1 cellular context compared by ENCODE assay signal in genomic region chr9:133403766-133404439, GRCh38.
TF ChIP-seq lines count a peak whose summit lies in the region.

No MANE protein-coding gene starts in this region.

TF ChIP-seq in HepG2, 621 proteins besides CTCF, POLR2A, EP300 and RAD21:
- TF ChIP-seq ZSCAN21 (CRISPR knock-in tag; IDR thresholded peaks at IDR 0.05; ENCODE audit: borderline replicate concordance) (0 out of 2 replicates have a peak, but pooled peaks have one; percentile 30), HNRNPL (IDR thresholded peaks at IDR 0.05; ENCODE audit: low read depth, low read length) (peak; percentile 85), NFE2L2 (IDR thresholded peaks at IDR 0.05; ENCODE audit: low read length) (no peak), HOXA7 (CRISPR knock-in tag; IDR thresholded peaks at IDR 0.05) (no peak), STAG1 (CRISPR knock-in tag; IDR thresholded peaks at IDR 0.05) (peak; percentile 88), KDM2A (CRISPR knock-in tag; IDR thresholded peaks at IDR 0.05; ENCODE audit: borderline replicate concordance, low read depth) (peak; percentile 23; the same call in 1 of the 2 replicates), ZNF687 (CRISPR knock-in tag; IDR thresholded peaks at IDR 0.05) (peak; percentile 38), ZBTB34 (CRISPR knock-in tag; IDR thresholded peaks at IDR 0.05) (peak; percentile 92), TARDBP (CRISPR knock-in tag; IDR thresholded peaks at IDR 0.05) (no peak), SOX13 (IDR thresholded peaks at IDR 0.05) (no peak), SOX13 (CRISPR knock-in tag; conservative IDR thresholded peaks at IDR 0.05 in 1 of 2, IDR thresholded peaks at IDR 0.05 in 1 of 2) (no peak), GLMP (CRISPR knock-in tag; IDR thresholded peaks at IDR 0.05; ENCODE audit: borderline replicate concordance) (no peak), KLF9 (CRISPR knock-in tag; IDR thresholded peaks at IDR 0.05; ENCODE audit: low read depth) (no peak), SNAI1 (CRISPR knock-in tag; IDR thresholded peaks at IDR 0.05; ENCODE audit: borderline replicate concordance) (no peak), SMAD1 (CRISPR knock-in tag; IDR thresholded peaks at IDR 0.05; ENCODE audit: borderline replicate concordance, low read depth) (0 out of 2 replicates have a peak, but pooled peaks have one; percentile 14), RBM39 (IDR thresholded peaks at IDR 0.05; ENCODE audit: low read depth, low read length, poor library complexity, severe bottlenecking) (no peak), PATZ1 (CRISPR knock-in tag; IDR thresholded peaks at IDR 0.05) (peak; percentile 53; the same call in 1 of the 2 replicates), BRCA1 (CRISPR knock-in tag; IDR thresholded peaks at IDR 0.05) (no peak), HES4 (CRISPR knock-in tag; IDR thresholded peaks at IDR 0.05; ENCODE audit: borderline replicate concordance) (no peak), FOXM1 (CRISPR knock-in tag; IDR thresholded peaks at IDR 0.05) (no peak)
- TF ChIP-seq, protein P1, sequence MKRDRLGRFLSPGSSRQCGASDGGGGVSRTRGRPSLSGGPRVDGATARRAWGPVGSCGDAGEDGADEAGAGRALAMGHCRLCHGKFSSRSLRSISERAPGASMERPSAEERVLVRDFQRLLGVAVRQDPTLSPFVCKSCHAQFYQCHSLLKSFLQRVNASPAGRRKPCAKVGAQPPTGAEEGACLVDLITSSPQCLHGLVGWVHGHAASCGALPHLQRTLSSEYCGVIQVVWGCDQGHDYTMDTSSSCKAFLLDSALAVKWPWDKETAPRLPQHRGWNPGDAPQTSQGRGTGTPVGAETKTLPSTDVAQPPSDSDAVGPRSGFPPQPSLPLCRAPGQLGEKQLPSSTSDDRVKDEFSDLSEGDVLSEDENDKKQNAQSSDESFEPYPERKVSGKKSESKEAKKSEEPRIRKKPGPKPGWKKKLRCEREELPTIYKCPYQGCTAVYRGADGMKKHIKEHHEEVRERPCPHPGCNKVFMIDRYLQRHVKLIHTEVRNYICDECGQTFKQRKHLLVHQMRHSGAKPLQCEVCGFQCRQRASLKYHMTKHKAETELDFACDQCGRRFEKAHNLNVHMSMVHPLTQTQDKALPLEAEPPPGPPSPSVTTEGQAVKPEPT (CRISPR knock-in tag; IDR thresholded peaks at IDR 0.05; ENCODE audit: low read depth): no peak
- TF ChIP-seq, protein P2, sequence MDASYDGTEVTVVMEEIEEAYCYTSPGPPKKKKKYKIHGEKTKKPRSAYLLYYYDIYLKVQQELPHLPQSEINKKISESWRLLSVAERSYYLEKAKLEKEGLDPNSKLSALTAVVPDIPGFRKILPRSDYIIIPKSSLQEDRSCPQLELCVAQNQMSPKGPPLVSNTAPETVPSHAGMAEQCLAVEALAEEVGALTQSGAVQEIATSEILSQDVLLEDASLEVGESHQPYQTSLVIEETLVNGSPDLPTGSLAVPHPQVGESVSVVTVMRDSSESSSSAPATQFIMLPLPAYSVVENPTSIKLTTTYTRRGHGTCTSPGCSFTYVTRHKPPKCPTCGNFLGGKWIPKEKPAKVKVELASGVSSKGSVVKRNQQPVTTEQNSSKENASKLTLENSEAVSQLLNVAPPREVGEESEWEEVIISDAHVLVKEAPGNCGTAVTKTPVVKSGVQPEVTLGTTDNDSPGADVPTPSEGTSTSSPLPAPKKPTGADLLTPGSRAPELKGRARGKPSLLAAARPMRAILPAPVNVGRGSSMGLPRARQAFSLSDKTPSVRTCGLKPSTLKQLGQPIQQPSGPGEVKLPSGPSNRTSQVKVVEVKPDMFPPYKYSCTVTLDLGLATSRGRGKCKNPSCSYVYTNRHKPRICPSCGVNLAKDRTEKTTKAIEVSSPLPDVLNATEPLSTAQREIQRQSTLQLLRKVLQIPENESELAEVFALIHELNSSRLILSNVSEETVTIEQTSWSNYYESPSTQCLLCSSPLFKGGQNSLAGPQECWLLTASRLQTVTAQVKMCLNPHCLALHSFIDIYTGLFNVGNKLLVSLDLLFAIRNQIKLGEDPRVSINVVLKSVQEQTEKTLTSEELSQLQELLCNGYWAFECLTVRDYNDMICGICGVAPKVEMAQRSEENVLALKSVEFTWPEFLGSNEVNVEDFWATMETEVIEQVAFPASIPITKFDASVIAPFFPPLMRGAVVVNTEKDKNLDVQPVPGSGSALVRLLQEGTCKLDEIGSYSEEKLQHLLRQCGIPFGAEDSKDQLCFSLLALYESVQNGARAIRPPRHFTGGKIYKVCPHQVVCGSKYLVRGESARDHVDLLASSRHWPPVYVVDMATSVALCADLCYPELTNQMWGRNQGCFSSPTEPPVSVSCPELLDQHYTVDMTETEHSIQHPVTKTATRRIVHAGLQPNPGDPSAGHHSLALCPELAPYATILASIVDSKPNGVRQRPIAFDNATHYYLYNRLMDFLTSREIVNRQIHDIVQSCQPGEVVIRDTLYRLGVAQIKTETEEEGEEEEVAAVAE (CRISPR knock-in tag; IDR thresholded peaks at IDR 0.05; ENCODE audit: borderline replicate concordance): no peak
- TF ChIP-seq, protein P3, sequence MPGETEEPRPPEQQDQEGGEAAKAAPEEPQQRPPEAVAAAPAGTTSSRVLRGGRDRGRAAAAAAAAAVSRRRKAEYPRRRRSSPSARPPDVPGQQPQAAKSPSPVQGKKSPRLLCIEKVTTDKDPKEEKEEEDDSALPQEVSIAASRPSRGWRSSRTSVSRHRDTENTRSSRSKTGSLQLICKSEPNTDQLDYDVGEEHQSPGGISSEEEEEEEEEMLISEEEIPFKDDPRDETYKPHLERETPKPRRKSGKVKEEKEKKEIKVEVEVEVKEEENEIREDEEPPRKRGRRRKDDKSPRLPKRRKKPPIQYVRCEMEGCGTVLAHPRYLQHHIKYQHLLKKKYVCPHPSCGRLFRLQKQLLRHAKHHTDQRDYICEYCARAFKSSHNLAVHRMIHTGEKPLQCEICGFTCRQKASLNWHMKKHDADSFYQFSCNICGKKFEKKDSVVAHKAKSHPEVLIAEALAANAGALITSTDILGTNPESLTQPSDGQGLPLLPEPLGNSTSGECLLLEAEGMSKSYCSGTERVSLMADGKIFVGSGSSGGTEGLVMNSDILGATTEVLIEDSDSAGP (CRISPR knock-in tag; IDR thresholded peaks at IDR 0.05; ENCODE audit: borderline replicate concordance): 0 out of 2 replicates have a peak, but pooled peaks have one; percentile 20
